In genomic region chr19:18322318-18322758, GRCh38 we compare ENCODE assay signal across 8 cellular contexts. TPM values are rescaled to one million over a fixed set of nuclear protein-coding genes. Genes with fewer than 3 reads are reported as not detected.
DNase-seq lines count a peak whose midpoint lies in the region; ATAC-seq and TF ChIP-seq lines count a peak whose summit lies in the region.

No MANE protein-coding gene starts in this region.

- H3K27ac Mint-ChIP-seq in activated T-cell treated with anti-CD3 and anti-CD28 coated beads, Interleukin-2, amount 50 U/mL, for 24 hours, result peak overlapping the region; percentile 97
- H3K27ac Mint-ChIP-seq in progenitor cell of endocrine pancreas, result peak overlapping the region; percentile 87

- H3K36me3 Mint-ChIP-seq in activated T-cell treated with anti-CD3 and anti-CD28 coated beads, Interleukin-2, amount 50 U/mL, for 24 hours (ENCODE audit: low read depth), result peaks cover 52% of the 10 kb centered on the region
- H3K36me3 Mint-ChIP-seq in progenitor cell of endocrine pancreas (ENCODE audit: insufficient read depth), result no peaks in the 10 kb centered on the region

- no peaks in the 10 kb centered on the region for H3K27me3 Mint-ChIP-seq in activated T-cell treated with anti-CD3 and anti-CD28 coated beads, Interleukin-2, amount 50 U/mL, for 24 hours
- H3K27me3 Mint-ChIP-seq in progenitor cell of endocrine pancreas, result no peaks in the 10 kb centered on the region

- TF ChIP-seq CTCF in progenitor cell of endocrine pancreas (IDR thresholded peaks at IDR 0.05; ENCODE audit: unreplicated experiment), result peak; percentile 34

- no peaks in the 10 kb centered on the region for H3K9me3 Mint-ChIP-seq in activated T-cell treated with anti-CD3 and anti-CD28 coated beads, Interleukin-2, amount 50 U/mL, for 24 hours
- H3K9me3 Mint-ChIP-seq in progenitor cell of endocrine pancreas (ENCODE audit: low read depth), result no peaks in the 10 kb centered on the region

- no peak for ATAC-seq in GM18870 (IDR thresholded peaks at IDR 0.05; ENCODE audit: unreplicated experiment)

- peak overlapping the region; percentile 89 for H3K4me3 Mint-ChIP-seq in activated T-cell treated with anti-CD3 and anti-CD28 coated beads, Interleukin-2, amount 50 U/mL, for 24 hours
- H3K4me3 Mint-ChIP-seq in progenitor cell of endocrine pancreas (ENCODE audit: low read depth), result peak overlapping the region; percentile 88

- peak; percentile 59 for DNase-seq in A172 (ENCODE audit: low spot score)
- peak; percentile 14 for DNase-seq in GF-D8 (lab: John Stamatoyannopoulos, UW)
- DNase-seq in NAMALWA (ENCODE audit: low spot score), result peak; percentile 78
- peak; percentile 65 for DNase-seq in activated T-cell treated with anti-CD3 and anti-CD28 coated beads, Interleukin-2, amount 50 U/mL, for 24 hours
- peak; percentile 57 for DNase-seq in germinal center (ENCODE audit: low spot score)
- no peak for DNase-seq in progenitor cell of endocrine pancreas (ENCODE audit: low spot score, unreplicated experiment)
- DNase-seq in activated CD4-positive, CD25-positive, alpha-beta regulatory T cell (lab: John Stamatoyannopoulos, UW), result no peak

- peaks cover 55% of the 10 kb centered on the region for H3K4me1 Mint-ChIP-seq in activated T-cell treated with anti-CD3 and anti-CD28 coated beads, Interleukin-2, amount 50 U/mL, for 24 hours (ENCODE audit: low read depth)
- H3K4me1 Mint-ChIP-seq in progenitor cell of endocrine pancreas (ENCODE audit: low read depth), result peaks cover 39% of the 10 kb centered on the region

RNA-seq across cellular contexts. Expression of gene LSM4, which starts 0.5 kb away (rescaled TPM):
- total RNA-seq in A172 (2014; rRNA removed; shearing (Covaris generic)), result 403 and 478 TPM in 2 replicates
- total RNA-seq in progenitor cell of endocrine pancreas, result 150 and 154 TPM in 2 replicates

RNA-seq across cellular contexts. Expression of gene PGPEP1, which starts 18.1 kb away (rescaled TPM):
- total RNA-seq in A172 (2014; rRNA removed; shearing (Covaris generic)), result 14.6 and 19.1 TPM in 2 replicates
- total RNA-seq in progenitor cell of endocrine pancreas, result 43.5 and 51.3 TPM in 2 replicates

RNA-seq across cellular contexts. Expression of gene JUND, which starts 40.9 kb away (rescaled TPM):
- total RNA-seq in A172 (2014; rRNA removed; shearing (Covaris generic)), result 91.3 and 129 TPM in 2 replicates
- 158 and 168 TPM in 2 replicates for total RNA-seq in progenitor cell of endocrine pancreas

RNA-seq across cellular contexts. Expression of gene IQCN, which starts 48.1 kb away (rescaled TPM):
- total RNA-seq in A172 (2014; rRNA removed; shearing (Covaris generic)), result 0.69 and 1.2 TPM in 2 replicates
- 10.5 and 10.9 TPM in 2 replicates for total RNA-seq in progenitor cell of endocrine pancreas

Comparison
In these comparisons a context has a peak if more than half of its experiments do, and no peak if none do; other contexts are left out.
1. DNase-seq: peak in A172 (single experiment), GF-D8 (single experiment), NAMALWA (single experiment), activated T-cell treated with anti-CD3 and anti-CD28 coated beads, Interleukin-2, amount 50 U/mL, for 24 hours (single experiment) and germinal center (single experiment); none in progenitor cell of endocrine pancreas (single experiment) and activated CD4-positive, CD25-positive, alpha-beta regulatory T cell (0 of 4).